Comparison of ENCODE assay signal across 1 cellular context in genomic region chr9:20640331-20641187, GRCh38.
TF ChIP-seq lines count a peak whose summit lies in the region.

No MANE protein-coding gene starts in this region.

TF ChIP-seq in GM12878, 131 proteins besides CTCF, POLR2A, EP300 and RAD21 (continued from another document and continues in another):
- TF ChIP-seq PAX5 (IDR thresholded peaks at IDR 0.05; ENCODE audit: borderline replicate concordance, low read depth, low read length) (peak; percentile 90), KLF5 (IDR thresholded peaks at IDR 0.05; ENCODE audit: partially characterized antibody) (peak; percentile 35), SKIL (IDR thresholded peaks at IDR 0.05; ENCODE audit: low read depth, poor library complexity, severe bottlenecking) (peak; percentile 98), NR2C2 (IDR thresholded peaks at IDR 0.05; ENCODE audit: borderline replicate concordance, control insufficient read depth, insufficient read length, low read depth) (no peak), RCOR1 (conservative IDR thresholded peaks at IDR 0.05; ENCODE audit: low read depth, low read length) (peak; percentile 91; the same call in 1 of the 2 replicates), E4F1 (IDR thresholded peaks at IDR 0.05; ENCODE audit: borderline replicate concordance, partially characterized antibody) (no peak), ZNF274 (IDR thresholded peaks at IDR 0.05; ENCODE audit: insufficient read depth, insufficient read length) (no peak), ZZZ3 (IDR thresholded peaks at IDR 0.05; ENCODE audit: control insufficient read depth, insufficient read length, low read depth) (no peak), CBX3 (IDR thresholded peaks at IDR 0.05; ENCODE audit: borderline replicate concordance, low read depth) (no peak), SPI1 (IDR thresholded peaks at IDR 0.05; ENCODE audit: borderline replicate concordance, insufficient read depth, low read depth, low read length) (no peak; the same call in 1 of the 2 replicates), ASH2L (IDR thresholded peaks at IDR 0.05; ENCODE audit: borderline replicate concordance, low read depth) (no peak), BMI1 (IDR thresholded peaks at IDR 0.05; ENCODE audit: borderline replicate concordance) (peak; percentile 84), NFIC (IDR thresholded peaks at IDR 0.05; ENCODE audit: low read depth, low read length) (peak; percentile 93), TCF7 (IDR thresholded peaks at IDR 0.05; ENCODE audit: borderline replicate concordance) (peak; percentile 100), POLR2AphosphoS2 (IDR thresholded peaks at IDR 0.05; ENCODE audit: low read depth, low read length) (peak; percentile 80), WRNIP1 (IDR thresholded peaks at IDR 0.05; ENCODE audit: borderline replicate concordance, low read depth, low read length) (peak; percentile 97), POLR2AphosphoS5 (IDR thresholded peaks at IDR 0.05; ENCODE audit: low read length) (peak; percentile 79), YBX1 (IDR thresholded peaks at IDR 0.05) (peak; percentile 100), BCLAF1 (IDR thresholded peaks at IDR 0.05) (no peak), RUNX3 (IDR thresholded peaks at IDR 0.05; ENCODE audit: low read length) (peak; percentile 100), TAF1 (IDR thresholded peaks at IDR 0.05; ENCODE audit: borderline replicate concordance, low read depth, low read length) (peak; percentile 11; the same call in 1 of the 2 replicates), FOXK2 (IDR thresholded peaks at IDR 0.05) (no peak), BCL11A (IDR thresholded peaks at IDR 0.05; ENCODE audit: low read depth, low read length) (peak; percentile 97), ZNF24 (IDR thresholded peaks at IDR 0.05) (peak; percentile 50; the same call in 1 of the 2 replicates), EGR1 (IDR thresholded peaks at IDR 0.05; ENCODE audit: borderline replicate concordance in 1 of 2, low read depth in 2 of 2, low read length in 2 of 2) (peak in 1 of 2 experiments; percentile 84; a peak in 2 of 3 replicates), RAD51 (IDR thresholded peaks at IDR 0.05) (peak; percentile 97), HSF1 (IDR thresholded peaks at IDR 0.05; ENCODE audit: low read depth, low read length) (no peak; the same call in 1 of the 2 replicates)
- TF ChIP-seq, protein P1, sequence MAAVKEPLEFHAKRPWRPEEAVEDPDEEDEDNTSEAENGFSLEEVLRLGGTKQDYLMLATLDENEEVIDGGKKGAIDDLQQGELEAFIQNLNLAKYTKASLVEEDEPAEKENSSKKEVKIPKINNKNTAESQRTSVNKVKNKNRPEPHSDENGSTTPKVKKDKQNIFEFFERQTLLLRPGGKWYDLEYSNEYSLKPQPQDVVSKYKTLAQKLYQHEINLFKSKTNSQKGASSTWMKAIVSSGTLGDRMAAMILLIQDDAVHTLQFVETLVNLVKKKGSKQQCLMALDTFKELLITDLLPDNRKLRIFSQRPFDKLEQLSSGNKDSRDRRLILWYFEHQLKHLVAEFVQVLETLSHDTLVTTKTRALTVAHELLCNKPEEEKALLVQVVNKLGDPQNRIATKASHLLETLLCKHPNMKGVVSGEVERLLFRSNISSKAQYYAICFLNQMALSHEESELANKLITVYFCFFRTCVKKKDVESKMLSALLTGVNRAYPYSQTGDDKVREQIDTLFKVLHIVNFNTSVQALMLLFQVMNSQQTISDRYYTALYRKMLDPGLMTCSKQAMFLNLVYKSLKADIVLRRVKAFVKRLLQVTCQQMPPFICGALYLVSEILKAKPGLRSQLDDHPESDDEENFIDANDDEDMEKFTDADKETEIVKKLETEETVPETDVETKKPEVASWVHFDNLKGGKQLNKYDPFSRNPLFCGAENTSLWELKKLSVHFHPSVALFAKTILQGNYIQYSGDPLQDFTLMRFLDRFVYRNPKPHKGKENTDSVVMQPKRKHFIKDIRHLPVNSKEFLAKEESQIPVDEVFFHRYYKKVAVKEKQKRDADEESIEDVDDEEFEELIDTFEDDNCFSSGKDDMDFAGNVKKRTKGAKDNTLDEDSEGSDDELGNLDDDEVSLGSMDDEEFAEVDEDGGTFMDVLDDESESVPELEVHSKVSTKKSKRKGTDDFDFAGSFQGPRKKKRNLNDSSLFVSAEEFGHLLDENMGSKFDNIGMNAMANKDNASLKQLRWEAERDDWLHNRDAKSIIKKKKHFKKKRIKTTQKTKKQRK (IDR thresholded peaks at IDR 0.05; ENCODE audit: low read depth, low read length): no peak
- TF ChIP-seq, protein P2, sequence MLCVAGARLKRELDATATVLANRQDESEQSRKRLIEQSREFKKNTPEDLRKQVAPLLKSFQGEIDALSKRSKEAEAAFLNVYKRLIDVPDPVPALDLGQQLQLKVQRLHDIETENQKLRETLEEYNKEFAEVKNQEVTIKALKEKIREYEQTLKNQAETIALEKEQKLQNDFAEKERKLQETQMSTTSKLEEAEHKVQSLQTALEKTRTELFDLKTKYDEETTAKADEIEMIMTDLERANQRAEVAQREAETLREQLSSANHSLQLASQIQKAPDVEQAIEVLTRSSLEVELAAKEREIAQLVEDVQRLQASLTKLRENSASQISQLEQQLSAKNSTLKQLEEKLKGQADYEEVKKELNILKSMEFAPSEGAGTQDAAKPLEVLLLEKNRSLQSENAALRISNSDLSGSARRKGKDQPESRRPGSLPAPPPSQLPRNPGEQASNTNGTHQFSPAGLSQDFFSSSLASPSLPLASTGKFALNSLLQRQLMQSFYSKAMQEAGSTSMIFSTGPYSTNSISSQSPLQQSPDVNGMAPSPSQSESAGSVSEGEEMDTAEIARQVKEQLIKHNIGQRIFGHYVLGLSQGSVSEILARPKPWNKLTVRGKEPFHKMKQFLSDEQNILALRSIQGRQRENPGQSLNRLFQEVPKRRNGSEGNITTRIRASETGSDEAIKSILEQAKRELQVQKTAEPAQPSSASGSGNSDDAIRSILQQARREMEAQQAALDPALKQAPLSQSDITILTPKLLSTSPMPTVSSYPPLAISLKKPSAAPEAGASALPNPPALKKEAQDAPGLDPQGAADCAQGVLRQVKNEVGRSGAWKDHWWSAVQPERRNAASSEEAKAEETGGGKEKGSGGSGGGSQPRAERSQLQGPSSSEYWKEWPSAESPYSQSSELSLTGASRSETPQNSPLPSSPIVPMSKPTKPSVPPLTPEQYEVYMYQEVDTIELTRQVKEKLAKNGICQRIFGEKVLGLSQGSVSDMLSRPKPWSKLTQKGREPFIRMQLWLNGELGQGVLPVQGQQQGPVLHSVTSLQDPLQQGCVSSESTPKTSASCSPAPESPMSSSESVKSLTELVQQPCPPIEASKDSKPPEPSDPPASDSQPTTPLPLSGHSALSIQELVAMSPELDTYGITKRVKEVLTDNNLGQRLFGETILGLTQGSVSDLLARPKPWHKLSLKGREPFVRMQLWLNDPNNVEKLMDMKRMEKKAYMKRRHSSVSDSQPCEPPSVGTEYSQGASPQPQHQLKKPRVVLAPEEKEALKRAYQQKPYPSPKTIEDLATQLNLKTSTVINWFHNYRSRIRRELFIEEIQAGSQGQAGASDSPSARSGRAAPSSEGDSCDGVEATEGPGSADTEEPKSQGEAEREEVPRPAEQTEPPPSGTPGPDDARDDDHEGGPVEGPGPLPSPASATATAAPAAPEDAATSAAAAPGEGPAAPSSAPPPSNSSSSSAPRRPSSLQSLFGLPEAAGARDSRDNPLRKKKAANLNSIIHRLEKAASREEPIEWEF (IDR thresholded peaks at IDR 0.05; ENCODE audit: insufficient replicate concordance, low read depth, low read length): peak; percentile 100
- TF ChIP-seq, protein P3, sequence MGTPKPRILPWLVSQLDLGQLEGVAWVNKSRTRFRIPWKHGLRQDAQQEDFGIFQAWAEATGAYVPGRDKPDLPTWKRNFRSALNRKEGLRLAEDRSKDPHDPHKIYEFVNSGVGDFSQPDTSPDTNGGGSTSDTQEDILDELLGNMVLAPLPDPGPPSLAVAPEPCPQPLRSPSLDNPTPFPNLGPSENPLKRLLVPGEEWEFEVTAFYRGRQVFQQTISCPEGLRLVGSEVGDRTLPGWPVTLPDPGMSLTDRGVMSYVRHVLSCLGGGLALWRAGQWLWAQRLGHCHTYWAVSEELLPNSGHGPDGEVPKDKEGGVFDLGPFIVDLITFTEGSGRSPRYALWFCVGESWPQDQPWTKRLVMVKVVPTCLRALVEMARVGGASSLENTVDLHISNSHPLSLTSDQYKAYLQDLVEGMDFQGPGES (IDR thresholded peaks at IDR 0.05): no peak
- TF ChIP-seq, protein P4, sequence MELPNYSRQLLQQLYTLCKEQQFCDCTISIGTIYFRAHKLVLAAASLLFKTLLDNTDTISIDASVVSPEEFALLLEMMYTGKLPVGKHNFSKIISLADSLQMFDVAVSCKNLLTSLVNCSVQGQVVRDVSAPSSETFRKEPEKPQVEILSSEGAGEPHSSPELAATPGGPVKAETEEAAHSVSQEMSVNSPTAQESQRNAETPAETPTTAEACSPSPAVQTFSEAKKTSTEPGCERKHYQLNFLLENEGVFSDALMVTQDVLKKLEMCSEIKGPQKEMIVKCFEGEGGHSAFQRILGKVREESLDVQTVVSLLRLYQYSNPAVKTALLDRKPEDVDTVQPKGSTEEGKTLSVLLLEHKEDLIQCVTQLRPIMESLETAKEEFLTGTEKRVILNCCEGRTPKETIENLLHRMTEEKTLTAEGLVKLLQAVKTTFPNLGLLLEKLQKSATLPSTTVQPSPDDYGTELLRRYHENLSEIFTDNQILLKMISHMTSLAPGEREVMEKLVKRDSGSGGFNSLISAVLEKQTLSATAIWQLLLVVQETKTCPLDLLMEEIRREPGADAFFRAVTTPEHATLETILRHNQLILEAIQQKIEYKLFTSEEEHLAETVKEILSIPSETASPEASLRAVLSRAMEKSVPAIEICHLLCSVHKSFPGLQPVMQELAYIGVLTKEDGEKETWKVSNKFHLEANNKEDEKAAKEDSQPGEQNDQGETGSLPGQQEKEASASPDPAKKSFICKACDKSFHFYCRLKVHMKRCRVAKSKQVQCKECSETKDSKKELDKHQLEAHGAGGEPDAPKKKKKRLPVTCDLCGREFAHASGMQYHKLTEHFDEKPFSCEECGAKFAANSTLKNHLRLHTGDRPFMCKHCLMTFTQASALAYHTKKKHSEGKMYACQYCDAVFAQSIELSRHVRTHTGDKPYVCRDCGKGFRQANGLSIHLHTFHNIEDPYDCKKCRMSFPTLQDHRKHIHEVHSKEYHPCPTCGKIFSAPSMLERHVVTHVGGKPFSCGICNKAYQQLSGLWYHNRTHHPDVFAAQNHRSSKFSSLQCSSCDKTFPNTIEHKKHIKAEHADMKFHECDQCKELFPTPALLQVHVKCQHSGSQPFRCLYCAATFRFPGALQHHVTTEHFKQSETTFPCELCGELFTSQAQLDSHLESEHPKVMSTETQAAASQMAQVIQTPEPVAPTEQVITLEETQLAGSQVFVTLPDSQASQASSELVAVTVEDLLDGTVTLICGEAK (IDR thresholded peaks at IDR 0.05; ENCODE audit: borderline replicate concordance): no peak; the same call in 1 of the 2 replicates
